In the genomic region with DNA sequence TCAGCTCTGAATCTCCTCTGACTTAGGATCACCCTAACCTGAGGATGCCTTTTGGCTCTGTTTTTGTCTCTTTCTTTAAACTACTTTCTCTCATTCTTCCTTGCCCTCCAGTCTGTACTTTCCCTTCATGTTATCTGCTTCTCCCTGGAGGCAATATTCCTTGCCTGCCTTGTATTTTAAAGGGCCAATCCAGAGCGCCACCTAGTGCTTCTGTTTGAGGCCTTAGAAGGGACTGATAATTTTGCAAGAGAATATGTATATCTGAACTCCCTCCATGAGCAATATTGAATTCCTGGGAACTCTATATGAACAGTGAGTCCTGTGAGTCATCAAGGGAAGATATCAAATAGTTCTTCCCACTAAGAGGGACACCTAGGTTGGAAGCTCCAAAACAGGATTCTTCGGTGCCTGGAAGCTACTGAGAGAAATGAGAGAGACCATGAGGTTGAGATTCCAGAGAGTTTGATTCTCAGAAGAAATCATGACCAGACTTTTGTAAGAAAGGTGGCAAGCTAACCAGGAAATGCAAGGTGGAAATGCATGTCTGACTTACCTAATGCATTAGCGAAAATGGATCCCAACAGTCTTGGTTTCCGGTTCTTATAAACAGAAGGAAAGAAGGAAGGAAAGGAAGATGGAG, we compare ENCODE assay signal across 8 cellular contexts.
DNase-seq lines count a peak whose midpoint lies in the region; ATAC-seq, FAIRE-seq and TF ChIP-seq lines count a peak whose summit lies in the region.

No MANE protein-coding gene starts in this region.

- DNase-seq in DMS153 (lab: John Stamatoyannopoulos, UW) (peak; percentile 27), NCI-H82 (lab: John Stamatoyannopoulos, UW) (peak; percentile 80), head of caudate nucleus (peak in 34 of 42 donors; percentile 7 to 62 (median 32)), small intestine (peak; percentile 83), gastrocnemius medialis (no peak)
- DNase-seq in activated T-helper 1 cell treated with anti-CD3 and anti-CD28 coated beads, Interleukin-12 subunit alpha, Interleukin-12 subunit beta, Interleukin-2, Interleukin-4 antibody, amounts not matched to agents 30 ng/mL and 10 ng/mL and 1 ng/mL, durations not matched to agents 14 hours and 24 hours and 36 hours (ENCODE audit: low spot score) = peak; percentile 12

- FAIRE-seq in small intestine (lab: Jason Lieb, UNC) = no peak

- no peak for ATAC-seq in gastrocnemius medialis
- no peak for ATAC-seq in HG02870 (IDR thresholded peaks at IDR 0.05; ENCODE audit: unreplicated experiment)

- CTCF ChIA-PET in HEK293 (lab: Yijun Ruan, JAX) = interaction anchor here (0.5 to 2.2 kb wide), 9 partner anchors 10 to 548 kb away, joined by 3 to 9 read pairs (median 3); no protein-coding TSS in a partner anchor

- H3K27me3 ChIP-seq in small intestine (ENCODE audit: control insufficient read depth in 2 of 2, insufficient read depth in 2 of 2, low read length in 2 of 2) (no peaks in the 10 kb centered on the region), gastrocnemius medialis (no peaks in the 10 kb centered on the region)

- H3K36me3 ChIP-seq in HEK293 (ENCODE audit: control insufficient read depth in 2 of 2, insufficient read depth in 1 of 2, low read length in 2 of 2) (no peaks in the 10 kb centered on the region), small intestine (ENCODE audit: control insufficient read depth in 2 of 2, insufficient read depth in 2 of 2, low read length in 2 of 2) (no peaks in the 10 kb centered on the region), gastrocnemius medialis (no peaks in the 10 kb centered on the region)

- POLR2A ChIA-PET in HEK293 (lab: Yijun Ruan, JAX) = no interaction called here

- WGBS in small intestine, 3 donors = 66 to 74% (median 71%) methylated on average over 4 of the region's 4 CpGs

- in situ Hi-C loops in gastrocnemius medialis (cut with MboI; ENCODE audit: low sequenced_read_pairs in 4 of 4) = no loop called here

- no peak overlapping the region for H3K4me3 ChIP-seq in HEK293 (ENCODE audit: low read depth, low read length)
- H3K4me3 ChIP-seq in small intestine (ENCODE audit: low read depth in 1 of 2, low read length in 2 of 2) = no peak overlapping the region
- H3K4me3 ChIP-seq in gastrocnemius medialis = no peak overlapping the region

- peaks cover 15% of the 10 kb centered on the region for H3K9me3 Mint-ChIP-seq in activated T-helper 1 cell treated with anti-CD3 and anti-CD28 coated beads, Interleukin-12 subunit alpha, Interleukin-12 subunit beta, Interleukin-2, Interleukin-4 antibody, amounts not matched to agents 30 ng/mL and 10 ng/mL and 1 ng/mL, durations not matched to agents 14 hours and 24 hours and 36 hours

- no peaks in the 10 kb centered on the region for H3K9me3 ChIP-seq in HEK293 (ENCODE audit: control insufficient read depth, insufficient read depth, low read depth, low read length)
- no peaks in the 10 kb centered on the region for H3K9me3 ChIP-seq in small intestine (ENCODE audit: control insufficient read depth, low read depth)
- H3K9me3 ChIP-seq in gastrocnemius medialis = no peaks in the 10 kb centered on the region

- H3K27ac ChIP-seq in HEK293 (ENCODE audit: extremely low read depth, low read depth, low read length) (no peak overlapping the region), small intestine (ENCODE audit: low read depth in 1 of 2, low read length in 1 of 2) (no peak overlapping the region), gastrocnemius medialis (no peak overlapping the region)

- no peak for TF ChIP-seq CTCF in HEK293 (tag by site-specific recombination; IDR thresholded peaks at IDR 0.05)
- TF ChIP-seq CTCF in gastrocnemius medialis (IDR thresholded peaks at IDR 0.05 in 4 of 5, conservative IDR thresholded peaks at IDR 0.05 in 1 of 5) = peak in 1 of 5 experiments; percentile 10

- intact Hi-C loops in activated T-helper 1 cell treated with anti-CD3 and anti-CD28 coated beads, Interleukin-12 subunit alpha, Interleukin-12 subunit beta, Interleukin-2, Interleukin-4 antibody, amounts not matched to agents 30 ng/mL and 10 ng/mL and 1 ng/mL, durations not matched to agents 14 hours and 24 hours and 36 hours (cut with micrococcal nuclease) = loop anchor here (2.0 to 10.0 kb wide), 6 partner anchors 199 to 1023 kb away; no protein-coding TSS in a partner anchor
- intact Hi-C loops in head of caudate nucleus (cut with DNase I) = no loop called here
- intact Hi-C loops in gastrocnemius medialis (cut with DNase I; ENCODE audit: low total_unique reads) = no loop called here

- H3K4me1 ChIP-seq in HEK293 (ENCODE audit: control insufficient read depth, insufficient read depth, low read length) (no peaks in the 10 kb centered on the region), small intestine (ENCODE audit: control insufficient read depth in 2 of 2, insufficient read depth in 1 of 2, low read depth in 1 of 2, low read length in 1 of 2) (no peaks in the 10 kb centered on the region), gastrocnemius medialis (no peaks in the 10 kb centered on the region)

- TF ChIP-seq POLR2A in gastrocnemius medialis (IDR thresholded peaks at IDR 0.05) = no peak

- H3K27me3 Mint-ChIP-seq in activated T-helper 1 cell treated with anti-CD3 and anti-CD28 coated beads, Interleukin-12 subunit alpha, Interleukin-12 subunit beta, Interleukin-2, Interleukin-4 antibody, amounts not matched to agents 30 ng/mL and 10 ng/mL and 1 ng/mL, durations not matched to agents 14 hours and 24 hours and 36 hours (ENCODE audit: insufficient read depth) = no peaks in the 10 kb centered on the region

- peaks cover 2% of the 10 kb centered on the region for H3K36me3 Mint-ChIP-seq in activated T-helper 1 cell treated with anti-CD3 and anti-CD28 coated beads, Interleukin-12 subunit alpha, Interleukin-12 subunit beta, Interleukin-2, Interleukin-4 antibody, amounts not matched to agents 30 ng/mL and 10 ng/mL and 1 ng/mL, durations not matched to agents 14 hours and 24 hours and 36 hours (ENCODE audit: low read depth)

- H3K4me3 Mint-ChIP-seq in activated T-helper 1 cell treated with anti-CD3 and anti-CD28 coated beads, Interleukin-12 subunit alpha, Interleukin-12 subunit beta, Interleukin-2, Interleukin-4 antibody, amounts not matched to agents 30 ng/mL and 10 ng/mL and 1 ng/mL, durations not matched to agents 14 hours and 24 hours and 36 hours = no peak overlapping the region

- peaks cover 26% of the 10 kb centered on the region for H3K4me1 Mint-ChIP-seq in activated T-helper 1 cell treated with anti-CD3 and anti-CD28 coated beads, Interleukin-12 subunit alpha, Interleukin-12 subunit beta, Interleukin-2, Interleukin-4 antibody, amounts not matched to agents 30 ng/mL and 10 ng/mL and 1 ng/mL, durations not matched to agents 14 hours and 24 hours and 36 hours (ENCODE audit: low read depth)

- no peak overlapping the region for H3K27ac Mint-ChIP-seq in activated T-helper 1 cell treated with anti-CD3 and anti-CD28 coated beads, Interleukin-12 subunit alpha, Interleukin-12 subunit beta, Interleukin-2, Interleukin-4 antibody, amounts not matched to agents 30 ng/mL and 10 ng/mL and 1 ng/mL, durations not matched to agents 14 hours and 24 hours and 36 hours

TF ChIP-seq in HEK293, 187 proteins besides CTCF, POLR2A, EP300 and RAD21:
- no peak for TF ChIP-seq ZBTB20 (tag by site-specific recombination; IDR thresholded peaks at IDR 0.05)
- 0 out of 2 replicates have a peak, but pooled peaks have one; percentile 34 for TF ChIP-seq TRIM28 (IDR thresholded peaks at IDR 0.05; ENCODE audit: borderline replicate concordance, low read length)
- TF ChIP-seq ZNF654 (tag by site-specific recombination; IDR thresholded peaks at IDR 0.05; ENCODE audit: low read depth) = peak; percentile 46
TF ChIP-seq in HEK293: peak in this region for 2.

Comparison
In these comparisons a context has a peak if more than half of its experiments do, and no peak if none do; other contexts are left out.
1. DNase-seq: peak in DMS153 (single experiment), NCI-H82 (single experiment), activated T-helper 1 cell treated with anti-CD3 and anti-CD28 coated beads, Interleukin-12 subunit alpha, Interleukin-12 subunit beta, Interleukin-2, Interleukin-4 antibody, amounts not matched to agents 30 ng/mL and 10 ng/mL and 1 ng/mL, durations not matched to agents 14 hours and 24 hours and 36 hours (single experiment), head of caudate nucleus (34 of 42) and small intestine (single experiment); none in gastrocnemius medialis (0 of 2).